8 cellular contexts compared by ENCODE assay signal in genomic region chr6:27133281-27134227, GRCh38.
DNase-seq lines count a peak whose midpoint lies in the region; TF ChIP-seq lines count a peak whose summit lies in the region.

No MANE protein-coding gene starts in this region.

- H3K27me3 ChIP-seq in H9 (ENCODE audit: insufficient read depth, low read length) (no peaks in the 10 kb centered on the region), mononuclear cell (ENCODE audit: insufficient read depth, low read length) (no peaks in the 10 kb centered on the region)
- H3K27me3 ChIP-seq in effector memory CD4-positive, alpha-beta T cell (replicated peaks; ENCODE audit: control insufficient read depth, insufficient read depth, low read length, poor library complexity, severe bottlenecking) = no peaks in the 10 kb centered on the region

- H3K9me3 ChIP-seq in H9 (ENCODE audit: control insufficient read depth, low read depth, low read length) (no peaks in the 10 kb centered on the region), mononuclear cell (ENCODE audit: low read depth, low read length) (no peaks in the 10 kb centered on the region)
- H3K9me3 ChIP-seq in effector memory CD4-positive, alpha-beta T cell (ENCODE audit: control insufficient read depth, low read length) = no peaks in the 10 kb centered on the region

- no peak overlapping the region for H3K27ac Mint-ChIP-seq in H9

- H2BK15ac ChIP-seq in H9 (ENCODE audit: low read depth, low read length) = no peak overlapping the region

- no peak overlapping the region for H4K5ac ChIP-seq in H9 (ENCODE audit: insufficient read length, low read depth, low read length)

- H3K23me2 ChIP-seq in H9 (ENCODE audit: insufficient read length, low read depth, low read length, poor library complexity, severe bottlenecking) = peaks cover 6% of the 10 kb centered on the region

- H3K36me3 ChIP-seq in effector memory CD4-positive, alpha-beta T cell (ENCODE audit: control insufficient read depth, insufficient read depth, low read length) = no peaks in the 10 kb centered on the region

- H3K56ac ChIP-seq in H9 (ENCODE audit: insufficient read length, low read depth, low read length) = peak overlapping the region; percentile 12

- no peak overlapping the region for H2BK120ac ChIP-seq in H9 (ENCODE audit: low read depth, low read length, poor library complexity, severe bottlenecking)

- H2AFZ ChIP-seq in H9 (ENCODE audit: low read length) = no peak overlapping the region

- H3K4me1 ChIP-seq in H9 (ENCODE audit: insufficient read depth, low read length) (peaks cover 2% of the 10 kb centered on the region; the same call in 1 of the 2 replicates), mononuclear cell (ENCODE audit: insufficient read depth, low read length) (peaks cover 32% of the 10 kb centered on the region)
- H3K4me1 ChIP-seq in effector memory CD4-positive, alpha-beta T cell (ENCODE audit: control insufficient read depth, insufficient read depth, low read length, poor library complexity, severe bottlenecking) = no peaks in the 10 kb centered on the region

- no peak overlapping the region for H3K4ac ChIP-seq in H9 (ENCODE audit: low read depth, low read length)

- H3K36me3 Mint-ChIP-seq in H9 (ENCODE audit: insufficient read depth in 1 of 3, low read depth in 3 of 3) = peaks cover 0 to 2% (median 0%) of the 10 kb centered on the region in 3 experiments; a peak in 1 of 7 replicates

- no peak overlapping the region for H2AK5ac ChIP-seq in H9 (ENCODE audit: insufficient read length, low read length)

- H2BK5ac ChIP-seq in H9 (ENCODE audit: insufficient read length, low read length) = peak overlapping the region; percentile 84

- no peaks in the 10 kb centered on the region; a peak in 1 of 5 replicates for H3K9me3 Mint-ChIP-seq in H9

- H3K27ac ChIP-seq in H9 (ENCODE audit: insufficient read length, low read depth, low read length) = peak overlapping the region; percentile 89
- peak overlapping the region; percentile 79 for H3K27ac ChIP-seq in effector memory CD4-positive, alpha-beta T cell (ENCODE audit: insufficient read depth, low read length, poor library complexity, severe bottlenecking)

- peaks cover 39 to 46% of the 10 kb centered on the region in 2 experiments for H3K4me1 Mint-ChIP-seq in H9

- no peak overlapping the region for H4K91ac ChIP-seq in H9 (ENCODE audit: insufficient read length, low read depth, low read length)

- TF ChIP-seq CTCF in H9 (conservative IDR thresholded peaks at IDR 0.05) = no peak

- H3K4me3 Mint-ChIP-seq in H9 = no peak overlapping the region

- no peaks in the 10 kb centered on the region for H3K79me1 ChIP-seq in H9 (ENCODE audit: insufficient read depth, low read depth, low read length, poor library complexity, severe bottlenecking)

- peak; percentile 78 for DNase-seq in DMS 273 (lab: John Stamatoyannopoulos, UW; ENCODE audit: unreplicated experiment)
- DNase-seq in H9 = peak; percentile 79
- peak; percentile 75 for DNase-seq in NCI-H526 treated with DMSO at 0.1 percent for 48 hours (lab: John Stamatoyannopoulos, UW)
- DNase-seq in activated CD4-positive, alpha-beta T cell treated with anti-CD3 and anti-CD28 coated beads, Interleukin-2, amount 50 U/mL, for 1 hour = peak; percentile 69
- DNase-seq in effector memory CD4-positive, alpha-beta T cell = peak; percentile 41 to 54 (median 48)
- DNase-seq in stromal cell of bone marrow (ENCODE audit: low read depth) = peak; percentile 34
- no peak for DNase-seq in NCI-H226

- no peaks in the 10 kb centered on the region for H3K79me2 ChIP-seq in H9 (ENCODE audit: insufficient read depth, low read length)

- H4K20me1 ChIP-seq in H9 (ENCODE audit: control insufficient read depth, insufficient read depth, insufficient read length) = no peaks in the 10 kb centered on the region

- peaks cover 5% of the 10 kb centered on the region; the same call in 1 of the 2 replicates for H3K27me3 Mint-ChIP-seq in H9 (ENCODE audit: low read depth)

- peak overlapping the region; percentile 50 for H3K4me2 ChIP-seq in H9 (ENCODE audit: insufficient read depth, insufficient read length, low read length)

- H4K8ac ChIP-seq in H9 (replicated peaks; ENCODE audit: insufficient read length, low read depth, low read length) = peak overlapping the region; percentile 38

- peak overlapping the region; percentile 71 for H3K4me3 ChIP-seq in effector memory CD4-positive, alpha-beta T cell (ENCODE audit: insufficient read depth, low read depth, low read length, poor library complexity, severe bottlenecking)
- H3K4me3 ChIP-seq in mononuclear cell (ENCODE audit: low read length) = peak overlapping the region; percentile 54

- WGBS in H9 (ENCODE audit: extremely low coverage, insufficient read length, low lambda C conversion rate) = no CpG with 5 or more reads among the region's 43 CpGs

- no peak overlapping the region for H2BK20ac ChIP-seq in H9 (ENCODE audit: low read depth, low read length, poor library complexity, severe bottlenecking)

- peak overlapping the region; percentile 99 for H3K9ac ChIP-seq in H9 (ENCODE audit: extremely low read depth, insufficient read length, low read length)

- H3K23ac ChIP-seq in H9 (ENCODE audit: insufficient read length, low read depth, low read length) = no peak overlapping the region

- peak overlapping the region; percentile 97 for H3K14ac ChIP-seq in H9 (ENCODE audit: insufficient read depth, low read length)

- peak overlapping the region; percentile 98 for H3K18ac ChIP-seq in H9 (ENCODE audit: insufficient read length, low read depth, low read length)

- H2BK12ac ChIP-seq in H9 (ENCODE audit: insufficient read length, low read depth, low read length) = no peak overlapping the region

- no peak overlapping the region for H3T11ph ChIP-seq in H9 (ENCODE audit: low read length)
